In genomic region chr14:71331393-71331792, GRCh38 we compare ENCODE assay signal across 24 cellular contexts. TPM values are rescaled to one million over a fixed set of nuclear protein-coding genes. Genes with fewer than 3 reads are reported as not detected.
DNase-seq lines count a peak whose midpoint lies in the region; ATAC-seq and TF ChIP-seq lines count a peak whose summit lies in the region.
"Had no signal": no experiment of that assay in that cellular context is flagged by ENCODE, and none has a peak within 500 bp of the region (broad histone marks: within the 10 kb centered on the region; RNA-seq: fewer than 3 reads in every experiment).

No MANE protein-coding gene starts in this region.

- no peak overlapping the region for H3K4me3 Mint-ChIP-seq in activated CD4-positive, alpha-beta T cell treated with anti-CD3 and anti-CD28 coated beads for 36 hours
- no peak overlapping the region for H3K4me3 Mint-ChIP-seq in activated CD4-positive, alpha-beta T cell treated with anti-CD3 and anti-CD28 coated beads, Interleukin-2, amount 10 ng/mL, durations not matched to agents 7 days and 5 days
- H3K4me3 Mint-ChIP-seq in chondrocyte (ENCODE audit: unreplicated experiment), result no peak overlapping the region
- H3K4me3 Mint-ChIP-seq: T-cell had no signal

- H4K20me1 ChIP-seq in Loucy (ENCODE audit: insufficient read depth, low read length, poor library complexity, severe bottlenecking), result peaks cover 92% of the 10 kb centered on the region

- H3K36me3 ChIP-seq in Loucy (ENCODE audit: insufficient read depth, low read length) (peaks cover 9% of the 10 kb centered on the region; the same call in 1 of the 2 replicates), spleen (peaks cover 0 to 10% (median 0%) of the 10 kb centered on the region in 6 donors)
- H3K36me3 ChIP-seq: heart left ventricle, left ventricle myocardium inferior had no signal

- H3K9ac ChIP-seq in Loucy (ENCODE audit: low read depth, low read length, poor library complexity, severe bottlenecking), result no peak overlapping the region
- H3K9ac ChIP-seq: KMS-11 had no signal

- no peak for DNase-seq in activated CD4-positive, alpha-beta T cell treated with anti-CD3 and anti-CD28 coated beads for 36 hours
- DNase-seq in activated CD4-positive, alpha-beta T cell treated with anti-CD3 and anti-CD28 coated beads, Interleukin-2, amount 10 ng/mL, durations not matched to agents 7 days and 5 days, result no peak
- no peak for DNase-seq in chondrocyte (ENCODE audit: low spot score)
- DNase-seq in spleen, result no peak
- DNase-seq in kidney tubule cell (ENCODE audit: low spot score), result no peak
- DNase-seq in ecto neural progenitor cell (ENCODE audit: low spot score), result no peak
- DNase-seq: 8988T; activated T-cell treated with anti-CD3 and anti-CD28 coated beads, Interleukin-2, amount 50 U/mL, for 48 hours; Calu3; H7; heart left ventricle; left ventricle myocardium inferior; NCI-H1930; NCI-H226; NCI-H82; PC-3; psoas muscle; SHP77; stimulated activated CD4-positive, alpha-beta T cell treated with anti-CD3 and anti-CD28 coated beads, Interleukin-2, amount 100 ng/mL, for 48 hours; T-cell had no signal

- ATAC-seq in activated CD4-positive, alpha-beta T cell treated with anti-CD3 and anti-CD28 coated beads for 36 hours, result peak; percentile 17
- no peak for ATAC-seq in GM18909 (IDR thresholded peaks at IDR 0.05; ENCODE audit: poor library complexity, unreplicated experiment)
- ATAC-seq: heart left ventricle, PC-3, psoas muscle, T-cell had no signal

- H3K27ac ChIP-seq in spleen, result peak overlapping the region in 6 of 8 donors; percentile 2 to 55 (median 36)
- H3K27ac ChIP-seq: heart left ventricle, KMS-11, left ventricle myocardium inferior, psoas muscle had no signal

- no peaks in the 10 kb centered on the region for H3K9me3 Mint-ChIP-seq in activated CD4-positive, alpha-beta T cell treated with anti-CD3 and anti-CD28 coated beads for 36 hours (ENCODE audit: low read depth)
- peaks cover 9% of the 10 kb centered on the region for H3K9me3 Mint-ChIP-seq in activated CD4-positive, alpha-beta T cell treated with anti-CD3 and anti-CD28 coated beads, Interleukin-2, amount 10 ng/mL, durations not matched to agents 7 days and 5 days
- H3K9me3 Mint-ChIP-seq in chondrocyte (ENCODE audit: low read depth), result peaks cover 3% of the 10 kb centered on the region
- H3K9me3 Mint-ChIP-seq: activated naive CD4-positive, alpha-beta T cell treated with anti-CD3 and anti-CD28 coated beads, Interleukin-2, amount 50 U/mL, for 72 hours had no signal

- POLR2A ChIA-PET in activated CD4-positive, alpha-beta T cell treated with anti-CD3 and anti-CD28 coated beads for 36 hours (lab: Charles Lee), result interaction anchor here (1.1 kb wide), 1 partner anchor 10 kb away, joined by 4 read pairs; no protein-coding TSS in a partner anchor
- POLR2A ChIA-PET in activated CD4-positive, alpha-beta T cell treated with anti-CD3 and anti-CD28 coated beads, Interleukin-2, amount 10 ng/mL, durations not matched to agents 7 days and 5 days (lab: Charles Lee), result no interaction called here

- H3K27me3 ChIP-seq in Loucy (ENCODE audit: insufficient read depth, low read length, poor library complexity, severe bottlenecking) (no peaks in the 10 kb centered on the region), spleen (replicated peaks in 1 of 7) (no peaks in the 10 kb centered on the region)
- H3K27me3 ChIP-seq: heart left ventricle had no signal

- intact Hi-C loops in activated CD4-positive, alpha-beta T cell treated with anti-CD3 and anti-CD28 coated beads for 36 hours (cut with DNase I, micrococcal nuclease), result loop anchor here in 1 of 2 experiments (5.0 kb wide), 2 partner anchors 444 to 1596 kb away; partner anchors contain the start of gene DCAF4
- intact Hi-C loops in spleen (cut with DNase I; ENCODE audit: low total_unique reads), result no loop called here

- CTCF ChIA-PET in activated CD4-positive, alpha-beta T cell treated with anti-CD3 and anti-CD28 coated beads for 36 hours (lab: Charles Lee), result no interaction called here
- CTCF ChIA-PET in activated CD4-positive, alpha-beta T cell treated with anti-CD3 and anti-CD28 coated beads, Interleukin-2, amount 10 ng/mL, durations not matched to agents 7 days and 5 days (lab: Charles Lee), result interaction anchor here (0.6 kb wide), 1 partner anchor 199 kb away, joined by 3 read pairs; no protein-coding TSS in a partner anchor

- no peaks in the 10 kb centered on the region for H3K9me2 ChIP-seq in Loucy (replicated peaks; ENCODE audit: low read depth, low read length)

- no peaks in the 10 kb centered on the region for H3K9me3 ChIP-seq in Loucy (ENCODE audit: insufficient read depth, low read depth, low read length)
- H3K9me3 ChIP-seq in spleen, result no peaks in the 10 kb centered on the region
- H3K9me3 ChIP-seq: heart left ventricle, left ventricle myocardium inferior, psoas muscle had no signal

- H3K36me3 Mint-ChIP-seq in activated CD4-positive, alpha-beta T cell treated with anti-CD3 and anti-CD28 coated beads for 36 hours (ENCODE audit: low read depth), result peaks cover 29% of the 10 kb centered on the region
- H3K36me3 Mint-ChIP-seq in activated CD4-positive, alpha-beta T cell treated with anti-CD3 and anti-CD28 coated beads, Interleukin-2, amount 10 ng/mL, durations not matched to agents 7 days and 5 days (ENCODE audit: low read depth), result peaks cover 37% of the 10 kb centered on the region
- H3K36me3 Mint-ChIP-seq in chondrocyte (ENCODE audit: low read depth), result peaks cover 9% of the 10 kb centered on the region

- no peak for TF ChIP-seq POLR2A in spleen (IDR thresholded peaks at IDR 0.05)

- WGBS in spleen, 5 donors, result 46 to 71% (median 65%) methylated on average over 3 of the region's 3 CpGs

- no peaks in the 10 kb centered on the region for H3F3A ChIP-seq in Loucy (ENCODE audit: low read depth)

- no peak overlapping the region for H3K27ac Mint-ChIP-seq in activated CD4-positive, alpha-beta T cell treated with anti-CD3 and anti-CD28 coated beads for 36 hours
- H3K27ac Mint-ChIP-seq in activated CD4-positive, alpha-beta T cell treated with anti-CD3 and anti-CD28 coated beads, Interleukin-2, amount 10 ng/mL, durations not matched to agents 7 days and 5 days, result no peak overlapping the region
- H3K27ac Mint-ChIP-seq in chondrocyte (ENCODE audit: unreplicated experiment), result peak overlapping the region; percentile 33
- H3K27ac Mint-ChIP-seq: T-cell had no signal

- no peak overlapping the region for H2AFZ ChIP-seq in Loucy (ENCODE audit: low read length)

- H3K4me2 ChIP-seq in Loucy (ENCODE audit: low read depth, low read length, poor library complexity, severe bottlenecking), result peak overlapping the region; percentile 44
- H3K4me2 ChIP-seq: KMS-11 had no signal

- H3K4me3 ChIP-seq in Loucy (ENCODE audit: low read length, poor library complexity, severe bottlenecking) (peak overlapping the region; percentile 9), spleen (no peak overlapping the region)
- H3K4me3 ChIP-seq: heart left ventricle, left ventricle myocardium inferior, psoas muscle had no signal

- peaks cover 99% of the 10 kb centered on the region for H3K79me2 ChIP-seq in Loucy (ENCODE audit: insufficient read depth, low read length)

- TF ChIP-seq CTCF in Loucy (conservative IDR thresholded peaks at IDR 0.05; ENCODE audit: low read length) (no peak), chondrocyte (IDR thresholded peaks at IDR 0.05) (no peak), spleen (IDR thresholded peaks at IDR 0.05 in 8 of 11, conservative IDR thresholded peaks at IDR 0.05 in 3 of 11) (no peak)

- H3K4me1 ChIP-seq in Loucy (ENCODE audit: insufficient read depth, low read length, poor library complexity, severe bottlenecking), result peaks cover 39% of the 10 kb centered on the region
- H3K4me1 ChIP-seq in spleen, result peaks cover 11 to 73% (median 42%) of the 10 kb centered on the region in 6 donors
- H3K4me1 ChIP-seq: left ventricle myocardium inferior, psoas muscle had no signal

- peaks cover 70% of the 10 kb centered on the region for H3K4me1 Mint-ChIP-seq in activated CD4-positive, alpha-beta T cell treated with anti-CD3 and anti-CD28 coated beads for 36 hours
- H3K4me1 Mint-ChIP-seq in activated CD4-positive, alpha-beta T cell treated with anti-CD3 and anti-CD28 coated beads, Interleukin-2, amount 10 ng/mL, durations not matched to agents 7 days and 5 days, result peaks cover 47% of the 10 kb centered on the region
- H3K4me1 Mint-ChIP-seq in chondrocyte (ENCODE audit: low read depth), result peaks cover 32% of the 10 kb centered on the region

- H3K27me3 Mint-ChIP-seq in activated CD4-positive, alpha-beta T cell treated with anti-CD3 and anti-CD28 coated beads for 36 hours, result no peaks in the 10 kb centered on the region
- H3K27me3 Mint-ChIP-seq in activated CD4-positive, alpha-beta T cell treated with anti-CD3 and anti-CD28 coated beads, Interleukin-2, amount 10 ng/mL, durations not matched to agents 7 days and 5 days, result no peaks in the 10 kb centered on the region
- H3K27me3 Mint-ChIP-seq in chondrocyte (ENCODE audit: low read depth), result no peaks in the 10 kb centered on the region
- H3K27me3 Mint-ChIP-seq: T-cell had no signal

RNA-seq across cellular contexts. Expression of gene SIPA1L1, which starts 11.1 kb away (rescaled TPM):
- total RNA-seq in activated CD4-positive, alpha-beta T cell treated with anti-CD3 and anti-CD28 coated beads for 36 hours, result 10 to 100 TPM; 49.0 to 56.2 TPM
- 10 to 100 TPM; 46.8 to 56.0 TPM for total RNA-seq in activated CD4-positive, alpha-beta T cell treated with anti-CD3 and anti-CD28 coated beads, Interleukin-2, amount 10 ng/mL, durations not matched to agents 7 days and 5 days
- total RNA-seq in chondrocyte, result 89.7 to 136 TPM (median 96.1 TPM) in 3 replicates
- 100 to 1,000 TPM in 6 of 7 donors, 10 to 100 TPM in 1; 98.7 to 167 (median 146) TPM for total RNA-seq in spleen
- 10 to 100 TPM; 11.9 to 27.9 (median 21.5) TPM for polyA plus RNA-seq in spleen
